In the genomic region with DNA sequence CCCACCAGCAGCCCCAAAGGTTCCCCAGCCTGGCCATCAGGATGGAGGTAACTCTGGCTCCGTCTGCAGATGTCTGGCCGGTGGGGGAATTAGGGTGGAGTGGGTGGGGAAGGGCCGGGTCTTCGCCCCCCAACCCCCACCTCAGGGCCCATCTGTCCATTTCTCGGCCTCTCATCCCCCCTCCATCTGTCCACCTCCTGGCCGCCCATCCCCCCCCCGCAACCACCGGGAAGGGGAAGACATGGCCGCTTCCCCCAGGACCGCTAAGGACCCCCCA, we compare ENCODE assay signal across 9 cellular contexts. TPM values are rescaled to one million over a fixed set of nuclear protein-coding genes. Genes with fewer than 3 reads are reported as not detected.
A peak's percentile ranks its signal among the peaks of the same experiment; 100 is the strongest.
DNase-seq lines count a peak whose midpoint lies in the region; ATAC-seq and TF ChIP-seq lines count a peak whose summit lies in the region.
"Had no signal": no experiment of that assay in that cellular context is flagged by ENCODE, and none has a peak within 500 bp of the region (broad histone marks: within the 10 kb centered on the region; RNA-seq: fewer than 3 reads in every experiment).

No MANE protein-coding gene starts in this region.

- ATAC-seq in GM21576 (IDR thresholded peaks at IDR 0.05; ENCODE audit: unreplicated experiment) = no peak
- no peak for ATAC-seq in omental fat pad (ENCODE audit: low FRiP score)
- no peak for ATAC-seq in GM18511 (IDR thresholded peaks at IDR 0.05; ENCODE audit: unreplicated experiment)

- no peak overlapping the region for H3K9ac ChIP-seq in parathyroid adenoma

- no peaks in the 10 kb centered on the region for H3K9me3 ChIP-seq in parathyroid adenoma (ENCODE audit: control insufficient read depth, low read length)
- H3K9me3 ChIP-seq: left lung had no signal

- peak overlapping the region; percentile 93 for H3K4me2 ChIP-seq in parathyroid adenoma (ENCODE audit: low read length)

- H3K9me3 Mint-ChIP-seq in Calu3 (ENCODE audit: low read depth, unreplicated experiment) = no peaks in the 10 kb centered on the region
- no peaks in the 10 kb centered on the region for H3K9me3 Mint-ChIP-seq in dendritic cell treated with granulocyte-macrophage colony-stimulating factor and Interleukin-4, amounts not matched to agents 40 ng/mL and 50 ng/mL, for 4 days

- H3K36me3 ChIP-seq in parathyroid adenoma (ENCODE audit: control insufficient read depth, insufficient read depth, low read length) = no peaks in the 10 kb centered on the region

- H3K4me3 Mint-ChIP-seq in Calu3 (ENCODE audit: low read depth, unreplicated experiment) = peak overlapping the region; percentile 79
- peak overlapping the region; percentile 82 for H3K4me3 Mint-ChIP-seq in dendritic cell treated with granulocyte-macrophage colony-stimulating factor and Interleukin-4, amounts not matched to agents 40 ng/mL and 50 ng/mL, for 4 days

- H3K4me1 ChIP-seq in parathyroid adenoma = peaks cover 2% of the 10 kb centered on the region

- no peaks in the 10 kb centered on the region for H3K79me2 ChIP-seq in parathyroid adenoma

- no peaks in the 10 kb centered on the region for H3K27me3 ChIP-seq in parathyroid adenoma (ENCODE audit: control insufficient read depth, insufficient read depth, low read length)

- CTCF ChIA-PET in Calu3 (lab: Charles Lee) = no interaction called here

- peaks cover 18% of the 10 kb centered on the region for H3K4me1 Mint-ChIP-seq in Calu3 (ENCODE audit: low read depth, unreplicated experiment)
- H3K4me1 Mint-ChIP-seq in dendritic cell treated with granulocyte-macrophage colony-stimulating factor and Interleukin-4, amounts not matched to agents 40 ng/mL and 50 ng/mL, for 4 days (ENCODE audit: low read depth) = peaks cover 34% of the 10 kb centered on the region

- H2AFZ ChIP-seq in parathyroid adenoma = peak overlapping the region; percentile 80

- H3K27ac ChIP-seq in parathyroid adenoma = no peak overlapping the region
- H3K27ac ChIP-seq: left lung had no signal

- peak overlapping the region; percentile 60 for H3K4me3 ChIP-seq in parathyroid adenoma (ENCODE audit: low read depth, low read length)

- H3K36me3 Mint-ChIP-seq in Calu3 (ENCODE audit: insufficient read depth, unreplicated experiment) = peaks cover 23% of the 10 kb centered on the region
- peaks cover 30% of the 10 kb centered on the region for H3K36me3 Mint-ChIP-seq in dendritic cell treated with granulocyte-macrophage colony-stimulating factor and Interleukin-4, amounts not matched to agents 40 ng/mL and 50 ng/mL, for 4 days (ENCODE audit: low read depth)

- no peak for TF ChIP-seq CTCF in Calu3 (IDR thresholded peaks at IDR 0.05; ENCODE audit: unreplicated experiment)
- TF ChIP-seq CTCF in parathyroid adenoma (IDR thresholded peaks at IDR 0.05) = no peak
- TF ChIP-seq CTCF in omental fat pad (IDR thresholded peaks at IDR 0.05) = no peak

- peaks cover 62% of the 10 kb centered on the region for H3K27me3 Mint-ChIP-seq in Calu3 (ENCODE audit: unreplicated experiment)
- H3K27me3 Mint-ChIP-seq in dendritic cell treated with granulocyte-macrophage colony-stimulating factor and Interleukin-4, amounts not matched to agents 40 ng/mL and 50 ng/mL, for 4 days = peaks cover 35% of the 10 kb centered on the region

- H3K27ac Mint-ChIP-seq in Calu3 (ENCODE audit: unreplicated experiment) = no peak overlapping the region
- H3K27ac Mint-ChIP-seq in dendritic cell treated with granulocyte-macrophage colony-stimulating factor and Interleukin-4, amounts not matched to agents 40 ng/mL and 50 ng/mL, for 4 days = peak overlapping the region; percentile 48

- BruUV-seq in Calu3 (replicated peaks; lab: Mats Ljungman, UMichigan) = no TSS peak

- intact Hi-C loops in Calu3 (cut with micrococcal nuclease; ENCODE audit: unreplicated experiment) = loop anchor here (10.0 kb wide), 1 partner anchor 355 kb away; no protein-coding TSS in a partner anchor
- intact Hi-C loops in dendritic cell treated with granulocyte-macrophage colony-stimulating factor and Interleukin-4, amounts not matched to agents 40 ng/mL and 50 ng/mL, for 4 days (cut with micrococcal nuclease) = no loop called here

- no peak for DNase-seq in Calu3
- peak; percentile 94 for DNase-seq in NCI-H82 (lab: John Stamatoyannopoulos, UW)
- no peak for DNase-seq in omental fat pad (ENCODE audit: low spot score)
- DNase-seq in NCI-H2196 (lab: John Stamatoyannopoulos, UW; ENCODE audit: unreplicated experiment) = no peak

RNA-seq across cellular contexts. Expression of a gene that starts 0.8 kb away (rescaled TPM):
- total RNA-seq in Calu3 (2022) (4.0 and 5.6 TPM in 2 replicates), omental fat pad (1 to 10 TPM in 2 of 4 donors, under 1 TPM in 2; 0.63 to 1.4 (median 1.0) TPM)

RNA-seq across cellular contexts. Expression of a gene that starts 16.0 kb away (rescaled TPM):
- not detected in 2 replicates for total RNA-seq in Calu3 (2022)
- total RNA-seq in omental fat pad = 100 to 1,000 TPM in 1 of 4 donors, 10 to 100 TPM in 3; 31.8 to 126 (median 55.5) TPM

RNA-seq across cellular contexts. Expression of a gene that starts 22.4 kb away (rescaled TPM):
- 214 and 237 TPM in 2 replicates for total RNA-seq in Calu3 (2022)
- total RNA-seq in omental fat pad = 10 to 100 TPM; 55.9 to 87.7 (median 73.2) TPM

RNA-seq across cellular contexts. Expression of a gene that starts 23.6 kb away (rescaled TPM):
- 1.0 and 1.1 TPM in 2 replicates for total RNA-seq in Calu3 (2022)
- not detected for total RNA-seq in omental fat pad
- total RNA-seq: left lung had no signal

RNA-seq across cellular contexts. Expression of a gene that starts 51.6 kb away (rescaled TPM):
- total RNA-seq in Calu3 (2022) = not detected in 2 replicates
- total RNA-seq in omental fat pad = not detected
- total RNA-seq: left lung had no signal

Comparison
In these comparisons a context has a peak if more than half of its experiments do, and no peak if none do; other contexts are left out.
1. RNA of a gene that starts 16.0 kb away (total RNA-seq): 31.8 to 126 TPM in omental fat pad; not detected in Calu3; every median in the first group is over 10 times any median in the second.